34 cellular contexts compared by ENCODE assay signal in the genomic region with DNA sequence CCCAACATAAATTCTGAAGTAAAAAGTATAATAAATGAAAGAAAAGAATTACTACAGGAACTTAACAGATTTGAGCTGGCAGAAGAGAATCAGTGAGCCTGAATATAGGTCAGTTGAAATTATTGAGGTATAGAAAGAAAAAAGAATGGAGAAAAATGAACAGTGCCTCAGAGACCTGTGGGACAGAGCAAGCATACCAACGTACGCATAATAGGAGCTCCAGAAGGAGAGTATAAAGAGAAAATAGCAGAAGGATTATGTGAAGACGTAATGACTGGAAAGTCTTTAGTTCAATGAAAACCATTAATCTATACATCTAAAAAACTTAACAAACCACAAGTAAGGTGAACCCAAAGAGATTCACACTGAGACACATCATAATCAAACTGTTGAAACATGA.
"Had no signal": no experiment of that assay in that cellular context is flagged by ENCODE, and none has a peak within 500 bp of the region (broad histone marks: within the 10 kb centered on the region; RNA-seq: fewer than 3 reads in every experiment).

No MANE protein-coding gene starts in this region.

- H3K9me3 ChIP-seq: adrenal gland, ascending aorta, body of pancreas, breast epithelium had no signal

- ATAC-seq: activated naive CD4-positive, alpha-beta T cell treated with anti-CD3 and anti-CD28 coated beads, Interleukin-2, amount 50 U/mL, for 72 hours; activated naive CD8-positive, alpha-beta T cell treated with anti-CD3 and anti-CD28 coated beads, Interleukin-2, amount 50 U/mL, for 24 hours; activated T-cell treated with anti-CD3 and anti-CD28 coated beads, Interleukin-2, amount 50 U/mL, for 4 hours; activated T-cell treated with anti-CD3 and anti-CD28 coated beads, Interleukin-2, amount 50 U/mL, for 72 hours; activated T-helper 17 cell treated with anti-CD3 and anti-CD28 coated beads, Interleukin-2, amount 50 U/mL, for 72 hours; body of pancreas had no signal

- H3K4me1 ChIP-seq: body of pancreas had no signal

- FAIRE-seq: astrocyte, bronchial epithelial cell had no signal

- DNase-seq: activated effector memory CD4-positive, alpha-beta T cell treated with anti-CD3 and anti-CD28 coated beads, Interleukin-2, amount 50 U/mL, for 16 hours; activated effector memory CD4-positive, alpha-beta T cell treated with Interleukin-2 at 50 U/mL for 16 hours; activated gamma-delta T cell; activated gamma-delta T cell treated with Interleukin-2 at 50 U/mL for 16 hours; activated naive CD4-positive, alpha-beta T cell; activated naive CD4-positive, alpha-beta T cell treated with anti-CD3 and anti-CD28 coated beads for 36 hours; activated naive CD4-positive, alpha-beta T cell treated with anti-CD3 and anti-CD28 coated beads, Interleukin-2, amount 10 ng/mL, durations not matched to agents 7 days and 5 days; activated naive CD4-positive, alpha-beta T cell treated with anti-CD3 and anti-CD28 coated beads, Interleukin-2, amount 50 U/mL, for 16 hours; activated naive CD4-positive, alpha-beta T cell treated with Interleukin-2 at 50 U/mL for 16 hours; activated naive CD8-positive, alpha-beta T cell treated with anti-CD3 and anti-CD28 coated beads for 36 hours; activated naive CD8-positive, alpha-beta T cell treated with anti-CD3 and anti-CD28 coated beads, Interleukin-2, amount 10 ng/mL, durations not matched to agents 7 days and 5 days; activated naive CD8-positive, alpha-beta T cell treated with anti-CD3 and anti-CD28 coated beads, Interleukin-2, amount 50 U/mL, for 24 hours; activated T-cell treated with anti-CD3 and anti-CD28 coated beads, Interleukin-2, amount 50 U/mL, for 1 hour; activated T-cell treated with anti-CD3 and anti-CD28 coated beads, Interleukin-2, amount 50 U/mL, for 24 hours; activated T-cell treated with anti-CD3 and anti-CD28 coated beads, Interleukin-2, amount 50 U/mL, for 4 hours; activated T-cell treated with anti-CD3 and anti-CD28 coated beads, Interleukin-2, amount 50 U/mL, for 48 hours; activated T-cell treated with anti-CD3 and anti-CD28 coated beads, Interleukin-2, amount 50 U/mL, for 72 hours; adrenal gland; amniotic stem cell; amygdala; anterior cingulate cortex; aorta; body of pancreas; brain microvascular endothelial cell; caudate nucleus; central memory CD4-positive, alpha-beta T cell; cerebellar nuclear complex had no signal

- H3K4me3 ChIP-seq: adrenal gland, ascending aorta, body of pancreas, breast epithelium, cardiac muscle cell had no signal

- H3K27ac ChIP-seq: adrenal gland, ascending aorta, brain microvascular endothelial cell, breast epithelium, cardiac muscle cell had no signal

- H3K36me3 ChIP-seq: adrenal gland, ascending aorta, brain microvascular endothelial cell, breast epithelium, cardiac muscle cell had no signal

- H3K27me3 ChIP-seq: adrenal gland, ascending aorta, body of pancreas, brain microvascular endothelial cell, breast epithelium, cardiac muscle cell had no signal
